2 cellular contexts compared by ENCODE assay signal in the genomic region with DNA sequence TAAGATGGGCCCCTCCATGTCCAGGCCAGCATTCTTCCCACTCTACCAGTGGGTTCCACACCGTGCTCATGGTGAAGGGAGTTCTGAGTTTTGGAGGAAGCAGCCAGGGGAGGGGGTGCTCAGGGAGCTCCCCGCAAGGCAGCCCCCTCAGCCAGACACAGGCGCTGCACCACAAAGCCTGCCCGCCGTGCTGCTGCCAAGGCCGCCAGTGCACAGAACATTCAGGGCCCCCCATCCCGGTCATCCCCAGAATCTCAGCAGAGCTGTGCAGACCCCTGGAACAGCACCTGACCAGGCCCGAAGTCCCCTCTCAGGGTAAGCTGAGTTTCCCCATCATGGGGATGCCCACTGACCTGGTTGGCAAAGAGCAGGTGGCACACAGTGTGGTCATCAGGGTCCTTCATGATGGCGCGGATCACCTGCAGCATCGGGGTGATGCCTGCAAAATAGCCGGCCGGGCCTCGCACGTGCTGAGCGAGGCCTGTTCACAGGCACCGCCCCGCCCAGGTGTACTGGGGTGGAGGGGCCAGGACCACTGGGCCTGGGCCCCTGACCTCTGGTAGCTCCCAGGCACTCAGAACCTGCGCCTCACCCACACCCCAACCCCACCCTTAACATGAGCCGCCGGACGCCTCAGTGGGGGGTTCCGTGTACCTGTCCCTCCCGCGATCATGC.
TF ChIP-seq lines count a peak whose summit lies in the region.

No MANE protein-coding gene starts in this region.

TF ChIP-seq in HepG2, 621 proteins besides CTCF, POLR2A, EP300 and RAD21:
- TF ChIP-seq AGO2 (optimal IDR thresholded peaks at IDR 0.05; ENCODE audit: low read depth, low read length) (peak; percentile 64), ZNF124 (CRISPR knock-in tag; IDR thresholded peaks at IDR 0.05) (no peak), FIP1L1 (IDR thresholded peaks at IDR 0.05; ENCODE audit: borderline replicate concordance, insufficient read depth, low read depth, low read length) (no peak), ZNF30 (CRISPR knock-in tag; IDR thresholded peaks at IDR 0.05) (no peak), ZNF790 (CRISPR knock-in tag; IDR thresholded peaks at IDR 0.05; ENCODE audit: borderline replicate concordance) (no peak), MYNN (CRISPR knock-in tag; IDR thresholded peaks at IDR 0.05; ENCODE audit: low read depth) (no peak), KMT2A (CRISPR knock-in tag; IDR thresholded peaks at IDR 0.05) (no peak), ZNF17 (CRISPR knock-in tag; IDR thresholded peaks at IDR 0.05) (no peak), ELF1 (CRISPR knock-in tag; IDR thresholded peaks at IDR 0.05) (no peak), JUNB (CRISPR knock-in tag; IDR thresholded peaks at IDR 0.05; ENCODE audit: borderline replicate concordance) (no peak), GTF3A (CRISPR knock-in tag; conservative IDR thresholded peaks at IDR 0.05) (no peak), RBFOX2 (IDR thresholded peaks at IDR 0.05; ENCODE audit: low read depth, low read length) (peak; percentile 53; the same call in 1 of the 2 replicates), ZBTB7B (CRISPR knock-in tag; IDR thresholded peaks at IDR 0.05) (no peak)
- TF ChIP-seq, protein P1, sequence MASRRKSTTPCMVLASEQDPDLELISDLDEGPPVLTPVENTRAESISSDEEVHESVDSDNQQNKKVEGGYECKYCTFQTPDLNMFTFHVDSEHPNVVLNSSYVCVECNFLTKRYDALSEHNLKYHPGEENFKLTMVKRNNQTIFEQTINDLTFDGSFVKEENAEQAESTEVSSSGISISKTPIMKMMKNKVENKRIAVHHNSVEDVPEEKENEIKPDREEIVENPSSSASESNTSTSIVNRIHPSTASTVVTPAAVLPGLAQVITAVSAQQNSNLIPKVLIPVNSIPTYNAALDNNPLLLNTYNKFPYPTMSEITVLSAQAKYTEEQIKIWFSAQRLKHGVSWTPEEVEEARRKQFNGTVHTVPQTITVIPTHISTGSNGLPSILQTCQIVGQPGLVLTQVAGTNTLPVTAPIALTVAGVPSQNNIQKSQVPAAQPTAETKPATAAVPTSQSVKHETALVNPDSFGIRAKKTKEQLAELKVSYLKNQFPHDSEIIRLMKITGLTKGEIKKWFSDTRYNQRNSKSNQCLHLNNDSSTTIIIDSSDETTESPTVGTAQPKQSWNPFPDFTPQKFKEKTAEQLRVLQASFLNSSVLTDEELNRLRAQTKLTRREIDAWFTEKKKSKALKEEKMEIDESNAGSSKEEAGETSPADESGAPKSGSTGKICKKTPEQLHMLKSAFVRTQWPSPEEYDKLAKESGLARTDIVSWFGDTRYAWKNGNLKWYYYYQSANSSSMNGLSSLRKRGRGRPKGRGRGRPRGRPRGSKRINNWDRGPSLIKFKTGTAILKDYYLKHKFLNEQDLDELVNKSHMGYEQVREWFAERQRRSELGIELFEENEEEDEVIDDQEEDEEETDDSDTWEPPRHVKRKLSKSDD (CRISPR knock-in tag; IDR thresholded peaks at IDR 0.05; ENCODE audit: low read depth): no peak

TF ChIP-seq in K562, 482 proteins besides CTCF, POLR2A, EP300 and RAD21:
- TF ChIP-seq NFATC3 (IDR thresholded peaks at IDR 0.05) (no peak), POLR2G (IDR thresholded peaks at IDR 0.05; ENCODE audit: low read depth, low read length) (0 out of 2 replicates have a peak, but pooled peaks have one; percentile 27), SMAD2 (IDR thresholded peaks at IDR 0.05; ENCODE audit: low read depth, low read length) (no peak), ILK (tag; IDR thresholded peaks at IDR 0.05; ENCODE audit: borderline replicate concordance, low read depth) (no peak), BDP1 (IDR thresholded peaks at IDR 0.05; ENCODE audit: insufficient read depth, insufficient read length) (no peak), ZNF316 (IDR thresholded peaks at IDR 0.05) (no peak)
